Comparison of ENCODE assay signal across 20 cellular contexts in the genomic region with DNA sequence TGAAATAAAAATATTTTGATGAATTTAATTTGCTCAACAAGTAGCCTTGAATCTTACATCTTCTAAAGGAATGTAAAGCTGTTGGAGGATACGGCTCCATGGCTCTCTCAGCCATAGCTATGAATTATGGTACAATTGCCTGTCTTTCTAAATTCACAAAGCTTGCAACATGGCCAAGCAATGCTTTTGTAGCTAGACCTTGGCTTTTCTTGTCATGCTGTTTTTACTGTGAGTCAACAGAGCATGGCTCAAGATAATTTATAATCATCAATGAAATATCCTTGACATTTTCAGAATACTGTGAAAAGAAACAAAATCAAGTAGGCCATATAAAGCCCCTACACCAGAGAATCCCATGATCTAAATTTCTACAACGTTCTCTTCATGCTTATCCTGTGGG.
"Had no signal": no experiment of that assay in that cellular context is flagged by ENCODE, and none has a peak within 500 bp of the region (broad histone marks: within the 10 kb centered on the region; RNA-seq: fewer than 3 reads in every experiment).

No MANE protein-coding gene starts in this region.

- H3K4me1 ChIP-seq: lower lobe of right lung, testis, vagina had no signal

- H3K4me3 Mint-ChIP-seq: activated CD4-positive, alpha-beta memory T cell treated with anti-CD3 and anti-CD28 coated beads, Interleukin-2, amount 10 ng/mL, durations not matched to agents 7 days and 5 days; activated CD4-positive, alpha-beta T cell treated with anti-CD3 and anti-CD28 coated beads, Interleukin-2, amount 10 ng/mL, durations not matched to agents 24 days and 14 days; activated naive CD4-positive, alpha-beta T cell treated with anti-CD3 and anti-CD28 coated beads for 36 hours; activated naive CD8-positive, alpha-beta T cell treated with anti-CD3 and anti-CD28 coated beads, Interleukin-2, amount 10 ng/mL, durations not matched to agents 7 days and 5 days; activated T-cell treated with anti-CD3 and anti-CD28 coated beads, Interleukin-2, amount 50 U/mL, for 72 hours; brain; dendritic cell treated with granulocyte-macrophage colony-stimulating factor and Interleukin-4, amounts not matched to agents 40 ng/mL and 50 ng/mL, for 4 days; naive thymus-derived CD4-positive, alpha-beta T cell had no signal

- DNase-seq: activated CD4-positive, alpha-beta memory T cell treated with anti-CD3 and anti-CD28 coated beads, Interleukin-2, amount 10 ng/mL, durations not matched to agents 7 days and 5 days; activated CD4-positive, alpha-beta T cell treated with anti-CD3 and anti-CD28 coated beads, Interleukin-2, amount 10 ng/mL, durations not matched to agents 24 days and 14 days; activated effector memory CD4-positive, alpha-beta T cell treated with Interleukin-2 at 50 U/mL for 16 hours; activated naive CD4-positive, alpha-beta T cell treated with anti-CD3 and anti-CD28 coated beads for 36 hours; activated naive CD8-positive, alpha-beta T cell treated with anti-CD3 and anti-CD28 coated beads, Interleukin-2, amount 10 ng/mL, durations not matched to agents 7 days and 5 days; activated T-cell treated with anti-CD3 and anti-CD28 coated beads, Interleukin-2, amount 50 U/mL, for 72 hours; effector CD4-positive, alpha-beta T cell; erythroblast; heart left ventricle; left colon; lower lobe of right lung; naive thymus-derived CD4-positive, alpha-beta T cell; stimulated activated CD4-positive, alpha-beta T cell treated with anti-CD3 and anti-CD28 coated beads, Interleukin-2, amount 100 ng/mL, for 48 hours; stimulated activated CD8-positive, alpha-beta memory T cell treated with anti-CD3 and anti-CD28 coated beads, Interleukin-4, amount 100 ng/mL, for 48 hours; stimulated activated naive CD4-positive, alpha-beta T cell; testis had no signal

- H3K4me3 ChIP-seq: heart left ventricle, lower lobe of right lung, testis, vagina had no signal

- H3K36me3 ChIP-seq: heart left ventricle, lower lobe of right lung, vagina had no signal

- H3K27ac Mint-ChIP-seq: activated CD4-positive, alpha-beta memory T cell treated with anti-CD3 and anti-CD28 coated beads, Interleukin-2, amount 10 ng/mL, durations not matched to agents 7 days and 5 days; activated CD4-positive, alpha-beta T cell treated with anti-CD3 and anti-CD28 coated beads, Interleukin-2, amount 10 ng/mL, durations not matched to agents 24 days and 14 days; activated naive CD4-positive, alpha-beta T cell treated with anti-CD3 and anti-CD28 coated beads for 36 hours; activated naive CD8-positive, alpha-beta T cell treated with anti-CD3 and anti-CD28 coated beads, Interleukin-2, amount 10 ng/mL, durations not matched to agents 7 days and 5 days; activated T-cell treated with anti-CD3 and anti-CD28 coated beads, Interleukin-2, amount 50 U/mL, for 72 hours; brain; dendritic cell treated with granulocyte-macrophage colony-stimulating factor and Interleukin-4, amounts not matched to agents 40 ng/mL and 50 ng/mL, for 4 days; naive thymus-derived CD4-positive, alpha-beta T cell had no signal

- H3K9me3 Mint-ChIP-seq: activated CD4-positive, alpha-beta T cell treated with anti-CD3 and anti-CD28 coated beads, Interleukin-2, amount 10 ng/mL, durations not matched to agents 24 days and 14 days; activated naive CD8-positive, alpha-beta T cell treated with anti-CD3 and anti-CD28 coated beads, Interleukin-2, amount 10 ng/mL, durations not matched to agents 7 days and 5 days; dendritic cell treated with granulocyte-macrophage colony-stimulating factor and Interleukin-4, amounts not matched to agents 40 ng/mL and 50 ng/mL, for 4 days had no signal

- ATAC-seq: activated CD4-positive, CD25-positive, alpha-beta regulatory T cell treated with anti-CD3 and anti-CD28 coated beads, Interleukin-2, amount 50 U/mL, for 24 hours; activated T-cell treated with anti-CD3 and anti-CD28 coated beads, Interleukin-2, amount 50 U/mL, for 72 hours; heart left ventricle; left colon; lower lobe of right lung; naive thymus-derived CD4-positive, alpha-beta T cell had no signal

- H3K36me3 Mint-ChIP-seq: activated naive CD8-positive, alpha-beta T cell treated with anti-CD3 and anti-CD28 coated beads, Interleukin-2, amount 10 ng/mL, durations not matched to agents 7 days and 5 days; naive thymus-derived CD4-positive, alpha-beta T cell had no signal

- H3K27me3 ChIP-seq: heart left ventricle, testis, vagina had no signal

- H3K27me3 Mint-ChIP-seq: activated CD4-positive, alpha-beta memory T cell treated with anti-CD3 and anti-CD28 coated beads, Interleukin-2, amount 10 ng/mL, durations not matched to agents 7 days and 5 days; activated CD4-positive, alpha-beta T cell treated with anti-CD3 and anti-CD28 coated beads, Interleukin-2, amount 10 ng/mL, durations not matched to agents 24 days and 14 days; activated naive CD8-positive, alpha-beta T cell treated with anti-CD3 and anti-CD28 coated beads, Interleukin-2, amount 10 ng/mL, durations not matched to agents 7 days and 5 days; brain; dendritic cell treated with granulocyte-macrophage colony-stimulating factor and Interleukin-4, amounts not matched to agents 40 ng/mL and 50 ng/mL, for 4 days; naive thymus-derived CD4-positive, alpha-beta T cell had no signal

- H3K27ac ChIP-seq: heart left ventricle, lower lobe of right lung, testis, vagina had no signal

- H3K4me1 Mint-ChIP-seq: activated CD4-positive, alpha-beta memory T cell treated with anti-CD3 and anti-CD28 coated beads, Interleukin-2, amount 10 ng/mL, durations not matched to agents 7 days and 5 days; activated CD4-positive, alpha-beta T cell treated with anti-CD3 and anti-CD28 coated beads, Interleukin-2, amount 10 ng/mL, durations not matched to agents 24 days and 14 days; activated naive CD8-positive, alpha-beta T cell treated with anti-CD3 and anti-CD28 coated beads, Interleukin-2, amount 10 ng/mL, durations not matched to agents 7 days and 5 days; naive thymus-derived CD4-positive, alpha-beta T cell had no signal

- H3K9me3 ChIP-seq: heart left ventricle, lower lobe of right lung, testis, vagina had no signal
